In the genomic region with DNA sequence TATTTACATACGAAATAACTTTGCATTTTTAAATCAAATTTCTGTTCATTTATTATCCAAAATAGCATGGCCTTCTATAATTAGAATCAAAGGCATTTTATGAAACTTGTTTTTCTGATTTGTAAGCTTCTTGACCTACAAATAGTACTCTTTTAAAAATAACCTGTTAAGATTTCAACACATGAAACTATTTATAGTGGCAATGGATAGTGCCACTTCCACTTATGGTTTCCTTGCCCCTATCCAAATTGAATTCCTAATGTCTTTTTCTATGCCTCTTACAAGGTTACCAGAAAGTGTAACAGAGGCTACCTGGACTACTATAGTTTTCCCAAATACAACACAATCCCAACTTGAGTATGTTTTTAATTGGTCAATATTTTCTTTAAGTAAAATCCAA, we compare ENCODE assay signal across 23 cellular contexts.
"Had no signal": no experiment of that assay in that cellular context is flagged by ENCODE, and none has a peak within 500 bp of the region (broad histone marks: within the 10 kb centered on the region; RNA-seq: fewer than 3 reads in every experiment).

No MANE protein-coding gene starts in this region.

- ATAC-seq: esophagus mucosa; gastroesophageal sphincter; heart left ventricle; left colon; natural killer cell; pancreas; right lobe of liver; stimulated activated effector memory CD8-positive, alpha-beta T cell treated with anti-CD3 and anti-CD28 coated beads, Interleukin-12 subunit alpha, Interleukin-12 subunit beta, amount 100 ng/mL, for 72 hours had no signal

- H3K36me3 Mint-ChIP-seq: memory B cell; natural killer cell; stimulated activated effector memory CD8-positive, alpha-beta T cell treated with anti-CD3 and anti-CD28 coated beads, Interleukin-12 subunit alpha, Interleukin-12 subunit beta, amount 100 ng/mL, for 72 hours; type B pancreatic cell had no signal

- H3K4me3 ChIP-seq: dorsolateral prefrontal cortex, gastroesophageal sphincter, heart left ventricle, hepatocyte, lung, pancreas, right lobe of liver, testis, tibial artery had no signal

- H3K9me3 ChIP-seq: pancreas, right lobe of liver, testis had no signal

- H3K27me3 Mint-ChIP-seq: memory B cell, type B pancreatic cell had no signal

- DNase-seq: dorsolateral prefrontal cortex; effector CD4-positive, alpha-beta T cell; foreskin fibroblast; heart left ventricle; left colon; natural killer cell; pancreas; retina; right lobe of liver; stimulated activated CD4-positive, alpha-beta T cell treated with anti-CD3 and anti-CD28 coated beads, Interleukin-2, amount 100 ng/mL, for 24 hours; stimulated activated CD4-positive, alpha-beta T cell treated with anti-CD3 and anti-CD28 coated beads, Interleukin-4, amount 100 ng/mL, for 24 hours; stimulated activated naive CD4-positive, alpha-beta T cell treated with Interleukin-2 at 50 U/mL for 16 hours; substantia nigra; testis; tibial artery had no signal

- H3K4me3 Mint-ChIP-seq: memory B cell; natural killer cell; stimulated activated effector memory CD8-positive, alpha-beta T cell treated with anti-CD3 and anti-CD28 coated beads, Interleukin-12 subunit alpha, Interleukin-12 subunit beta, amount 100 ng/mL, for 72 hours; type B pancreatic cell had no signal

- H3K4me2 ChIP-seq: hepatocyte had no signal

- H2AFZ ChIP-seq: hepatocyte had no signal

- H3K79me2 ChIP-seq: hepatocyte had no signal

- H3K27ac ChIP-seq: dorsolateral prefrontal cortex, epithelial cell of prostate, gastroesophageal sphincter, heart left ventricle, hepatocyte, pancreas, right lobe of liver, testis, tibial artery had no signal

- H3K36me3 ChIP-seq: gastroesophageal sphincter, heart left ventricle, pancreas, right lobe of liver, tibial artery had no signal

- H3K4me1 Mint-ChIP-seq: memory B cell; natural killer cell; stimulated activated effector memory CD8-positive, alpha-beta T cell treated with anti-CD3 and anti-CD28 coated beads, Interleukin-12 subunit alpha, Interleukin-12 subunit beta, amount 100 ng/mL, for 72 hours had no signal

- H3K4me1 ChIP-seq: gastroesophageal sphincter, pancreas, right lobe of liver, testis had no signal

- H3K27ac Mint-ChIP-seq: memory B cell; natural killer cell; stimulated activated effector memory CD8-positive, alpha-beta T cell treated with anti-CD3 and anti-CD28 coated beads, Interleukin-12 subunit alpha, Interleukin-12 subunit beta, amount 100 ng/mL, for 72 hours; type B pancreatic cell had no signal

- H3K27me3 ChIP-seq: dorsolateral prefrontal cortex, gastroesophageal sphincter, heart left ventricle, hepatocyte, pancreas, right lobe of liver, testis, tibial artery had no signal
